Comparison of ENCODE assay signal across 20 cellular contexts in the genomic region with DNA sequence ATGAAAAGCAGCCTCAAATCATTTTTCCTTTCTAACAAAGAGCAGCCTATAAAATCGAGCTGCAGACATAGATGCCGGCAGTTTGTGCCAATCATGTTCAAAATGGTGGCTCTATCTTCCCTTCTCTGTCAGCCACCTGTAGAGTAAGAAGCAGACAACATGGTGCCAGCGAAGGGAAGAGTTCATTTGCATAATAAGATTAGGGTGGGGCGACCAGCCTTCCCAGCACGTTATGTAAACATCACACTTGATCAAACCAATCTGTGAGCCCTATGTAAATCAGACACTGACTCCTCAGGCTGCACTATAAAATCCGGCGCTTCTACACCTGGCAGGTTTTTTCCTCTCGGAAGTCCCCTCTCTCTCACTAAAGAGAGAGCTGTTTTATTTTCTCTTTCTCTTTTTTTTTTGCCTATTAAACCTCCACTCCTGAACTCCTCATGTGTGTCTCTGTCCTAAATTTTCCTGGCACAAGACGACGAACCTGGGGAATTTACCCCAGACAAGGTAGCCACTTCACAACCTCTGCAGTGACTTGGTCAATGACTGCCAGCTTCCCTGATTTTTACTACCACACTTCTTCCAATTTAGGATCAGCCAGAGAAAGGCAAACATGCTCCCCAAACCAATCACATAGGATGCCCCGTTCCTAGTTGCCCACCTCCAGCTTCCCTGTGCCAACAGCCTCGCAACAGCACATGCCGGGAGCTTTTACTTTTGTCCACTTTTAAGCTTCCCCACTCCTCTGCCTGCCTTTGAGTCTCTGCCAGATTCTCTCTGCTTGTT. TPM values are rescaled to one million over a fixed set of nuclear protein-coding genes. Genes with fewer than 3 reads are reported as not detected.
DNase-seq lines count a peak whose midpoint lies in the region; ATAC-seq and TF ChIP-seq lines count a peak whose summit lies in the region.
"Had no signal": no experiment of that assay in that cellular context is flagged by ENCODE, and none has a peak within 500 bp of the region (broad histone marks: within the 10 kb centered on the region; RNA-seq: fewer than 3 reads in every experiment).

No MANE protein-coding gene starts in this region.

- no peak for TF ChIP-seq CTCF in Peyer's patch (IDR thresholded peaks at IDR 0.05)

- no peaks in the 10 kb centered on the region for H3K9me3 ChIP-seq in Peyer's patch
- H3K9me3 ChIP-seq: Caco-2, heart left ventricle, testis had no signal

- peaks cover 67% of the 10 kb centered on the region for H3K36me3 Mint-ChIP-seq in activated T-helper 17 cell treated with anti-CD3 and anti-CD28 coated beads, Interleukin-2, amount 50 U/mL, for 72 hours (ENCODE audit: low read depth)

- TF ChIP-seq POLR2A in Peyer's patch (IDR thresholded peaks at IDR 0.05), result no peak

- no peaks in the 10 kb centered on the region for H3K27me3 Mint-ChIP-seq in activated T-helper 17 cell treated with anti-CD3 and anti-CD28 coated beads, Interleukin-2, amount 50 U/mL, for 72 hours
- H3K27me3 Mint-ChIP-seq: effector memory CD8-positive, alpha-beta T cell had no signal

- no peaks in the 10 kb centered on the region for H3K4me1 ChIP-seq in Peyer's patch
- H3K4me1 ChIP-seq: Caco-2, heart left ventricle, testis had no signal

- H3K4me1 Mint-ChIP-seq in activated T-helper 17 cell treated with anti-CD3 and anti-CD28 coated beads, Interleukin-2, amount 50 U/mL, for 72 hours, result peaks cover 2% of the 10 kb centered on the region
- H3K4me1 Mint-ChIP-seq: natural killer cell had no signal

- no peaks in the 10 kb centered on the region for H3K9me3 Mint-ChIP-seq in activated T-helper 17 cell treated with anti-CD3 and anti-CD28 coated beads, Interleukin-2, amount 50 U/mL, for 72 hours
- H3K9me3 Mint-ChIP-seq: effector memory CD8-positive, alpha-beta T cell; natural killer cell had no signal

- H3K4me3 ChIP-seq in Peyer's patch, result no peak overlapping the region
- H3K4me3 ChIP-seq: heart left ventricle, SK-N-MC, testis had no signal

- H3K27me3 ChIP-seq in Peyer's patch, result no peaks in the 10 kb centered on the region
- H3K27me3 ChIP-seq: heart left ventricle, testis had no signal

- DNase-seq in ELF-1 (ENCODE audit: low read depth, low spot score), result peak; percentile 69
- DNase-seq in NCI-H1417 treated with DMSO at 0.1 percent for 48 hours (lab: John Stamatoyannopoulos, UW), result peak; percentile 3
- peak; percentile 97 for DNase-seq in NCI-H69 (lab: John Stamatoyannopoulos, UW)
- DNase-seq in left kidney (ENCODE audit: low read depth, low spot score), result peak; percentile 20
- no peak for DNase-seq in cerebellar nuclear complex (lab: John Stamatoyannopoulos, UW)
- DNase-seq in GM19238 (ENCODE audit: insufficient read length, low spot score), result no peak
- no peak for DNase-seq in Peyer's patch
- DNase-seq: activated gamma-delta T cell; amygdala; Caco-2; central memory CD4-positive, alpha-beta T cell; effector memory CD8-positive, alpha-beta T cell; heart left ventricle; mammary epithelial cell; natural killer cell; stimulated activated CD4-positive, alpha-beta T cell treated with anti-CD3 and anti-CD28 coated beads, Interleukin-4, amount 100 ng/mL, for 1 hour; testis had no signal

- no peak overlapping the region for H3K4me3 Mint-ChIP-seq in activated T-helper 17 cell treated with anti-CD3 and anti-CD28 coated beads, Interleukin-2, amount 50 U/mL, for 72 hours
- H3K4me3 Mint-ChIP-seq: effector memory CD8-positive, alpha-beta T cell; natural killer cell had no signal

- H3K27ac Mint-ChIP-seq in activated T-helper 17 cell treated with anti-CD3 and anti-CD28 coated beads, Interleukin-2, amount 50 U/mL, for 72 hours, result no peak overlapping the region

- H3K36me3 ChIP-seq in Peyer's patch, result peaks cover 0 to 71% (median 0%) of the 10 kb centered on the region in 3 donors

- H3K27ac ChIP-seq in Peyer's patch, result no peak overlapping the region
- H3K27ac ChIP-seq: heart left ventricle, SK-N-MC, testis had no signal

- no peak for ATAC-seq in activated T-helper 17 cell treated with anti-CD3 and anti-CD28 coated beads, Interleukin-2, amount 50 U/mL, for 72 hours (replicated peaks)
- ATAC-seq: effector memory CD8-positive, alpha-beta T cell; HCT116; heart left ventricle; natural killer cell had no signal

RNA-seq across cellular contexts. Expression of gene TPMT, which starts 12.9 kb away (rescaled TPM):
- total RNA-seq in activated T-helper 17 cell treated with anti-CD3 and anti-CD28 coated beads, Interleukin-2, amount 50 U/mL, for 72 hours, result 1 to 10 TPM; 5.3 to 8.2 TPM
- total RNA-seq in Peyer's patch, result 10 to 100 TPM; 16.3 to 50.8 (median 26.4) TPM

RNA-seq across cellular contexts. Expression of gene KDM1B, which starts 13.2 kb away (rescaled TPM):
- 1 to 10 TPM; 5.5 to 8.7 TPM for total RNA-seq in activated T-helper 17 cell treated with anti-CD3 and anti-CD28 coated beads, Interleukin-2, amount 50 U/mL, for 72 hours
- 10 to 100 TPM; 15.1 to 22.1 (median 19.1) TPM for total RNA-seq in Peyer's patch

RNA-seq across cellular contexts. Expression of gene NHLRC1, which starts 19.5 kb away (rescaled TPM):
- total RNA-seq in activated T-helper 17 cell treated with anti-CD3 and anti-CD28 coated beads, Interleukin-2, amount 50 U/mL, for 72 hours, result not detected
- total RNA-seq in Peyer's patch, result 1 to 10 TPM; 1.7 to 4.9 (median 3.3) TPM

Comparison
In these comparisons a context has a peak if more than half of its experiments do, and no peak if none do; other contexts are left out.
1. DNase-seq: peak in ELF-1 (single experiment), NCI-H1417 treated with DMSO at 0.1 percent for 48 hours (single experiment), NCI-H69 (single experiment) and left kidney (single experiment); none in cerebellar nuclear complex (0 of 2), GM19238 (single experiment) and Peyer's patch (0 of 3).